Comparison of ENCODE assay signal across 8 cellular contexts in genomic region chr12:93379432-93380308, GRCh38. TPM values are rescaled to one million over a fixed set of nuclear protein-coding genes. Genes with fewer than 3 reads are reported as not detected.
DNase-seq lines count a peak whose midpoint lies in the region; ATAC-seq and TF ChIP-seq lines count a peak whose summit lies in the region.

No MANE protein-coding gene starts in this region.

- CTCF ChIA-PET in activated naive CD4-positive, alpha-beta T cell treated with anti-CD3 and anti-CD28 coated beads for 36 hours (lab: Charles Lee), result interaction anchor here (0.5 to 2.1 kb wide), 8 partner anchors 28 to 1272 kb away, joined by 3 to 12 read pairs (median 3); no protein-coding TSS in a partner anchor

- peak overlapping the region; percentile 74 to 93 (median 80) for H3K4me3 ChIP-seq in sigmoid colon

- no peaks in the 10 kb centered on the region for H3K36me3 ChIP-seq in sigmoid colon

- H3K4me1 Mint-ChIP-seq in activated naive CD4-positive, alpha-beta T cell treated with anti-CD3 and anti-CD28 coated beads for 36 hours (ENCODE audit: low read depth), result peaks cover 38% of the 10 kb centered on the region

- ATAC-seq in foreskin keratinocyte (no peak), HG02623 (IDR thresholded peaks at IDR 0.05; ENCODE audit: unreplicated experiment) (no peak)

- H3K4me3 Mint-ChIP-seq in activated naive CD4-positive, alpha-beta T cell treated with anti-CD3 and anti-CD28 coated beads for 36 hours, result peak overlapping the region; percentile 99

- H3K4me1 ChIP-seq in foreskin keratinocyte (peaks cover 11% of the 10 kb centered on the region), sigmoid colon (peaks cover 4 to 59% (median 33%) of the 10 kb centered on the region in 4 donors)

- TF ChIP-seq CTCF in VCaP (conservative IDR thresholded peaks at IDR 0.05) (no peak), foreskin keratinocyte (conservative IDR thresholded peaks at IDR 0.05) (no peak), sigmoid colon (IDR thresholded peaks at IDR 0.05) (no peak)

- 0 to 8% methylated on average over 7 of the region's 7 CpGs for WGBS in sigmoid colon, 2 donors

- peak overlapping the region; percentile 99 for H3K27ac Mint-ChIP-seq in activated naive CD4-positive, alpha-beta T cell treated with anti-CD3 and anti-CD28 coated beads for 36 hours

- no peak for TF ChIP-seq EP300 in sigmoid colon (IDR thresholded peaks at IDR 0.05)

- TF ChIP-seq POLR2A in sigmoid colon (IDR thresholded peaks at IDR 0.05), result no peak

- H3K36me3 Mint-ChIP-seq in activated naive CD4-positive, alpha-beta T cell treated with anti-CD3 and anti-CD28 coated beads for 36 hours (ENCODE audit: low read depth), result peaks cover 10% of the 10 kb centered on the region

- peak; percentile 15 for DNase-seq in activated naive CD4-positive, alpha-beta T cell treated with anti-CD3 and anti-CD28 coated beads for 36 hours
- DNase-seq in activated naive CD4-positive, alpha-beta T cell treated with Interleukin-2 at 50 U/mL for 16 hours, result no peak
- DNase-seq in foreskin keratinocyte (peak in 1 of 2 donors; percentile 10), sigmoid colon (no peak), DMS114 treated with DMSO at 0.1 percent for 48 hours (lab: John Stamatoyannopoulos, UW; ENCODE audit: unreplicated experiment) (no peak), SKM-1 (lab: John Stamatoyannopoulos, UW; ENCODE audit: unreplicated experiment) (no peak)

- H3K9me3 Mint-ChIP-seq in activated naive CD4-positive, alpha-beta T cell treated with anti-CD3 and anti-CD28 coated beads for 36 hours, result no peaks in the 10 kb centered on the region

- H3K27ac ChIP-seq in VCaP, result peak overlapping the region; percentile 89
- H3K27ac ChIP-seq in foreskin keratinocyte, result peak overlapping the region; percentile 87
- H3K27ac ChIP-seq in sigmoid colon, result peak overlapping the region; percentile 94 to 97 (median 96)

- H3K27me3 Mint-ChIP-seq in activated naive CD4-positive, alpha-beta T cell treated with anti-CD3 and anti-CD28 coated beads for 36 hours (ENCODE audit: low read depth), result no peaks in the 10 kb centered on the region

- H3K27me3 ChIP-seq in foreskin keratinocyte, result no peaks in the 10 kb centered on the region
- H3K27me3 ChIP-seq in sigmoid colon, result no peaks in the 10 kb centered on the region

- H3K9me3 ChIP-seq in sigmoid colon, result no peaks in the 10 kb centered on the region

- intact Hi-C loops in activated naive CD4-positive, alpha-beta T cell treated with anti-CD3 and anti-CD28 coated beads for 36 hours (cut with micrococcal nuclease), result loop anchor here (1.0 to 5.0 kb wide), 6 partner anchors 9 to 595 kb away; no protein-coding TSS in a partner anchor
- intact Hi-C loops in sigmoid colon (cut with DNase I), result loop anchor here (5.0 to 10.0 kb wide), 4 partner anchors 197 to 455 kb away; partner anchors contain the start of gene EEA1

RNA-seq across cellular contexts. Expression of gene NUDT4, which starts 1.9 kb away (rescaled TPM):
- total RNA-seq in activated naive CD4-positive, alpha-beta T cell treated with anti-CD3 and anti-CD28 coated beads for 36 hours, result 10 to 100 TPM; 52.2 to 53.1 TPM
- total RNA-seq in foreskin keratinocyte (38.4 and 39.7 TPM in 2 replicates), sigmoid colon (10 to 100 TPM; 45.7 to 50.8 (median 48.3) TPM)
- polyA plus RNA-seq in foreskin keratinocyte (16.4 and 18.2 TPM in 2 replicates), sigmoid colon (10 to 100 TPM; 46.0 to 83.7 (median 67.9) TPM)
